1 cellular context compared by ENCODE assay signal in the genomic region with DNA sequence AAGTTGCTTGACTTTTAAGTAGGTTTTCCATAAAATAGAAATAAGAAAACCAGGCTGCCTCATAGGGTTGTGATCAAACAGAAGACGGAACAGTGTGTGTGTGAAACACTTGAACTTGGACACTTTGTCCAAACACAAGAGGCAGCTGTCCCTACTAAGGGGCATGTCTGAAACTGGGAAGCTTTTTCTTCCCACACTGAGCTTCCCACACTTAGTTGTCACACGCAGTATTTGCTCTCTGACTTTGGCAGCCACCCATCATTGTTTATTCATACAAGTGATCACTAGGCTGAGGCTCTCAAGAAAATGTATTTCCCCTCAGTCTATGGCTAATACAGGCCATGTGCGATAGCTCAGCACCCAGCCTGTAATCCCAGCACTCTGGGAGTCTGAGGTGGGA.
TF ChIP-seq lines count a peak whose summit lies in the region.

No MANE protein-coding gene starts in this region.

TF ChIP-seq in SK-N-SH treated with all-trans-retinoic acid at 6 μM for 48 hours, 23 proteins besides CTCF, POLR2A, EP300 and RAD21 (continued from another document):
- TF ChIP-seq, protein P1, sequence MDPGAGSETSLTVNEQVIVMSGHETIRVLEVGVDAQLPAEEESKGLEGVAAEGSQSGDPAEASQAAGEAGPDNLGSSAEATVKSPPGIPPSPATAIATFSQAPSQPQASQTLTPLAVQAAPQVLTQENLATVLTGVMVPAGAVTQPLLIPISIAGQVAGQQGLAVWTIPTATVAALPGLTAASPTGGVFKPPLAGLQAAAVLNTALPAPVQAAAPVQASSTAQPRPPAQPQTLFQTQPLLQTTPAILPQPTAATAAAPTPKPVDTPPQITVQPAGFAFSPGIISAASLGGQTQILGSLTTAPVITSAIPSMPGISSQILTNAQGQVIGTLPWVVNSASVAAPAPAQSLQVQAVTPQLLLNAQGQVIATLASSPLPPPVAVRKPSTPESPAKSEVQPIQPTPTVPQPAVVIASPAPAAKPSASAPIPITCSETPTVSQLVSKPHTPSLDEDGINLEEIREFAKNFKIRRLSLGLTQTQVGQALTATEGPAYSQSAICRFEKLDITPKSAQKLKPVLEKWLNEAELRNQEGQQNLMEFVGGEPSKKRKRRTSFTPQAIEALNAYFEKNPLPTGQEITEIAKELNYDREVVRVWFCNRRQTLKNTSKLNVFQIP (CRISPR knock-in tag; IDR thresholded peaks at IDR 0.05; ENCODE audit: borderline replicate concordance, low read depth), result no peak
- no peak for TF ChIP-seq RARB (CRISPR knock-in tag; IDR thresholded peaks at IDR 0.05)
- no peak for TF ChIP-seq ZC3H10 (CRISPR knock-in tag; IDR thresholded peaks at IDR 0.05)
- TF ChIP-seq ISL1 (CRISPR knock-in tag; IDR thresholded peaks at IDR 0.05), result no peak
- TF ChIP-seq ZFP3 (CRISPR knock-in tag; IDR thresholded peaks at IDR 0.05), result no peak
- no peak for TF ChIP-seq ZFP30 (CRISPR knock-in tag; IDR thresholded peaks at IDR 0.05)
- TF ChIP-seq, protein P2, sequence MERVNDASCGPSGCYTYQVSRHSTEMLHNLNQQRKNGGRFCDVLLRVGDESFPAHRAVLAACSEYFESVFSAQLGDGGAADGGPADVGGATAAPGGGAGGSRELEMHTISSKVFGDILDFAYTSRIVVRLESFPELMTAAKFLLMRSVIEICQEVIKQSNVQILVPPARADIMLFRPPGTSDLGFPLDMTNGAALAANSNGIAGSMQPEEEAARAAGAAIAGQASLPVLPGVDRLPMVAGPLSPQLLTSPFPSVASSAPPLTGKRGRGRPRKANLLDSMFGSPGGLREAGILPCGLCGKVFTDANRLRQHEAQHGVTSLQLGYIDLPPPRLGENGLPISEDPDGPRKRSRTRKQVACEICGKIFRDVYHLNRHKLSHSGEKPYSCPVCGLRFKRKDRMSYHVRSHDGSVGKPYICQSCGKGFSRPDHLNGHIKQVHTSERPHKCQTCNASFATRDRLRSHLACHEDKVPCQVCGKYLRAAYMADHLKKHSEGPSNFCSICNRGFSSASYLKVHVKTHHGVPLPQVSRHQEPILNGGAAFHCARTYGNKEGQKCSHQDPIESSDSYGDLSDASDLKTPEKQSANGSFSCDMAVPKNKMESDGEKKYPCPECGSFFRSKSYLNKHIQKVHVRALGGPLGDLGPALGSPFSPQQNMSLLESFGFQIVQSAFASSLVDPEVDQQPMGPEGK (CRISPR knock-in tag; IDR thresholded peaks at IDR 0.05; ENCODE audit: borderline replicate concordance), result no peak
- no peak for TF ChIP-seq ARNTL (CRISPR knock-in tag; IDR thresholded peaks at IDR 0.05; ENCODE audit: borderline replicate concordance, low read depth)
- TF ChIP-seq ESRRG (CRISPR knock-in tag; IDR thresholded peaks at IDR 0.05), result no peak
- TF ChIP-seq, protein P3, sequence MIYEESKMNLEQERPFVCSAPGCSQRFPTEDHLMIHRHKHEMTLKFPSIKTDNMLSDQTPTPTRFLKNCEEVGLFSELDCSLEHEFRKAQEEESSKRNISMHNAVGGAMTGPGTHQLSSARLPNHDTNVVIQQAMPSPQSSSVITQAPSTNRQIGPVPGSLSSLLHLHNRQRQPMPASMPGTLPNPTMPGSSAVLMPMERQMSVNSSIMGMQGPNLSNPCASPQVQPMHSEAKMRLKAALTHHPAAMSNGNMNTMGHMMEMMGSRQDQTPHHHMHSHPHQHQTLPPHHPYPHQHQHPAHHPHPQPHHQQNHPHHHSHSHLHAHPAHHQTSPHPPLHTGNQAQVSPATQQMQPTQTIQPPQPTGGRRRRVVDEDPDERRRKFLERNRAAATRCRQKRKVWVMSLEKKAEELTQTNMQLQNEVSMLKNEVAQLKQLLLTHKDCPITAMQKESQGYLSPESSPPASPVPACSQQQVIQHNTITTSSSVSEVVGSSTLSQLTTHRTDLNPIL (CRISPR knock-in tag; IDR thresholded peaks at IDR 0.05; ENCODE audit: low read depth), result no peak
- TF ChIP-seq OSR1 (CRISPR knock-in tag; IDR thresholded peaks at IDR 0.05), result no peak
